ENCODE assay signal across 1 cellular context in genomic region chr5:127040779-127041520, GRCh38.
TF ChIP-seq lines count a peak whose summit lies in the region.

No MANE protein-coding gene starts in this region.

TF ChIP-seq in IMR-90, 13 proteins besides CTCF, POLR2A, EP300 and RAD21:
- no peak for TF ChIP-seq MAFK (IDR thresholded peaks at IDR 0.05; ENCODE audit: low read depth, low read length)
